ENCODE assay signal across 29 cellular contexts in genomic region chr14:74380172-74380571, GRCh38. TPM values are rescaled to one million over a fixed set of nuclear protein-coding genes. Genes with fewer than 3 reads are reported as not detected.
"Had no signal": no experiment of that assay in that cellular context is flagged by ENCODE, and none has a peak within 500 bp of the region (broad histone marks: within the 10 kb centered on the region; RNA-seq: fewer than 3 reads in every experiment).

No MANE protein-coding gene starts in this region.

- H3K9me3 ChIP-seq: ascending aorta, esophagus muscularis mucosa, heart left ventricle, right lobe of liver, tibial artery had no signal

- DNase-seq: activated B cell treated with CpG ODN at 0.5 μM for 24 hours; activated CD4-positive, alpha-beta T cell treated with anti-CD3 and anti-CD28 coated beads for 36 hours; activated CD4-positive, alpha-beta T cell treated with anti-CD3 and anti-CD28 coated beads, Interleukin-2, amount 50 U/mL, for 48 hours; activated gamma-delta T cell; activated naive CD4-positive, alpha-beta T cell treated with anti-CD3 and anti-CD28 coated beads, Interleukin-2, amount 50 U/mL, for 16 hours; activated naive CD8-positive, alpha-beta T cell treated with anti-CD3 and anti-CD28 coated beads, Interleukin-2, amount 50 U/mL, for 24 hours; brain microvascular endothelial cell; central memory CD4-positive, alpha-beta T cell; effector memory CD4-positive, alpha-beta T cell; heart left ventricle; left colon; mesendoderm; naive B cell; posterior cingulate gyrus; right lobe of liver; stimulated activated CD4-positive, alpha-beta T cell treated with anti-CD3 and anti-CD28 coated beads, Interleukin-1b, Interleukin-23, amount 100 ng/mL, for 48 hours; stimulated activated naive CD8-positive, alpha-beta T cell treated with anti-CD3 and anti-CD28 coated beads, Interleukin-15, amount 100 ng/mL, for 72 hours had no signal

- H3K27me3 ChIP-seq: ascending aorta, brain microvascular endothelial cell, esophagus muscularis mucosa, right lobe of liver, tibial artery had no signal

- H3K36me3 ChIP-seq: ascending aorta, brain microvascular endothelial cell, esophagus muscularis mucosa, heart left ventricle, right lobe of liver, tibial artery had no signal

- H3K4me3 ChIP-seq: ascending aorta, esophagus muscularis mucosa, heart left ventricle, right lobe of liver, skin epidermis, tibial artery had no signal

- H3K4me1 ChIP-seq: ascending aorta, esophagus muscularis mucosa, heart left ventricle, right lobe of liver, tibial artery had no signal

- FAIRE-seq: endothelial cell of umbilical vein, keratinocyte had no signal

- H3K27ac ChIP-seq: ascending aorta, brain microvascular endothelial cell, esophagus muscularis mucosa, heart left ventricle, right lobe of liver, skin epidermis, tibial artery had no signal

RNA-seq across cellular contexts. Expression of gene VRTN, which starts 31.9 kb away (rescaled TPM):
- total RNA-seq: activated B cell treated with CpG ODN at 0.5 μM for 24 hours; activated CD4-positive, alpha-beta T cell treated with anti-CD3 and anti-CD28 coated beads for 36 hours; activated T-helper 1 cell treated with anti-CD3 and anti-CD28 coated beads, Interleukin-12 subunit alpha, Interleukin-12 subunit beta, Interleukin-2, Interleukin-4 antibody, amounts not matched to agents 30 ng/mL and 10 ng/mL and 1 ng/mL, durations not matched to agents 14 hours and 24 hours and 36 hours; ascending aorta; dermis microvascular lymphatic vessel endothelial cell; endothelial cell of umbilical vein; esophagus muscularis mucosa; heart left ventricle; left colon; lower leg skin; neural crest cell; omental fat pad; right lobe of liver; urinary bladder had no signal

RNA-seq across cellular contexts. Expression of gene SYNDIG1L, which starts 45.8 kb away (rescaled TPM):
- total RNA-seq: activated B cell treated with CpG ODN at 0.5 μM for 24 hours; activated CD4-positive, alpha-beta T cell treated with anti-CD3 and anti-CD28 coated beads for 36 hours; activated T-helper 1 cell treated with anti-CD3 and anti-CD28 coated beads, Interleukin-12 subunit alpha, Interleukin-12 subunit beta, Interleukin-2, Interleukin-4 antibody, amounts not matched to agents 30 ng/mL and 10 ng/mL and 1 ng/mL, durations not matched to agents 14 hours and 24 hours and 36 hours; ascending aorta; dermis microvascular lymphatic vessel endothelial cell; endothelial cell of umbilical vein; left colon; neural crest cell; right lobe of liver; urinary bladder had no signal
